ENCODE assay signal across 8 cellular contexts in genomic region chr14:65229431-65230286, GRCh38.
DNase-seq lines count a peak whose midpoint lies in the region; ATAC-seq and TF ChIP-seq lines count a peak whose summit lies in the region.

No MANE protein-coding gene starts in this region.

- no peak for TF ChIP-seq POLR2A in uterus (IDR thresholded peaks at IDR 0.05)

- H3K27me3 Mint-ChIP-seq in natural killer cell treated with Interleukin-12 subunit alpha and Interleukin-12 subunit beta and Interleukin-15 and Interleukin-18, amount 100 ng/mL, for 72 hours: no peaks in the 10 kb centered on the region

- no peaks in the 10 kb centered on the region for H3K36me3 ChIP-seq in uterus

- no peak for TF ChIP-seq CTCF in GM13976 (IDR thresholded peaks at IDR 0.05; ENCODE audit: borderline replicate concordance, control extremely low read depth, extremely low read depth, insufficient read depth, missing control alignments)
- TF ChIP-seq CTCF in fibroblast of the aortic adventitia (IDR thresholded peaks at IDR 0.05; ENCODE audit: insufficient read depth, low read length): peak; percentile 1
- no peak for TF ChIP-seq CTCF in uterus (IDR thresholded peaks at IDR 0.05)

- H3K36me3 Mint-ChIP-seq in natural killer cell treated with Interleukin-12 subunit alpha and Interleukin-12 subunit beta and Interleukin-15 and Interleukin-18, amount 100 ng/mL, for 72 hours: no peaks in the 10 kb centered on the region

- DNase-seq in GM13976 (ENCODE audit: low spot score) (peak; percentile 55), NCI-H2227 (lab: John Stamatoyannopoulos, UW; ENCODE audit: unreplicated experiment) (peak; percentile 88), fibroblast of the aortic adventitia (ENCODE audit: low read depth) (peak; percentile 63), uterus (peak in 1 of 2 donors; percentile 29), NCI-H82 (lab: John Stamatoyannopoulos, UW) (no peak)
- peak; percentile 18 for DNase-seq in activated T-helper 9 cell treated with anti-CD3 and anti-CD28 coated beads, Interleukin-2, amount 50 U/mL, for 16 hours (ENCODE audit: low read depth)
- no peak for DNase-seq in natural killer cell treated with Interleukin-12 subunit alpha and Interleukin-12 subunit beta and Interleukin-15 and Interleukin-18, amount 100 ng/mL, for 72 hours (ENCODE audit: low spot score)

- intact Hi-C loops in uterus (cut with DNase I; ENCODE audit: low total_unique reads): no loop called here

- peaks cover 29 to 44% of the 10 kb centered on the region in 2 donors for H3K4me1 Mint-ChIP-seq in natural killer cell treated with Interleukin-12 subunit alpha and Interleukin-12 subunit beta and Interleukin-15 and Interleukin-18, amount 100 ng/mL, for 72 hours (ENCODE audit: low read depth in 2 of 2)

- H3K9me3 ChIP-seq in uterus: no peaks in the 10 kb centered on the region

- peak overlapping the region; percentile 86 for H3K4me3 Mint-ChIP-seq in natural killer cell treated with Interleukin-12 subunit alpha and Interleukin-12 subunit beta and Interleukin-15 and Interleukin-18, amount 100 ng/mL, for 72 hours

- ATAC-seq in natural killer cell treated with Interleukin-12 subunit alpha and Interleukin-12 subunit beta and Interleukin-15 and Interleukin-18, amount 100 ng/mL, for 72 hours: peak; percentile 76 to 80
- no peak for ATAC-seq in HG03175 (IDR thresholded peaks at IDR 0.05; ENCODE audit: unreplicated experiment)

- H3K4me1 ChIP-seq in uterus: no peaks in the 10 kb centered on the region

- H3K27ac ChIP-seq in uterus: peak overlapping the region; percentile 70 to 77

- H3K27ac Mint-ChIP-seq in natural killer cell treated with Interleukin-12 subunit alpha and Interleukin-12 subunit beta and Interleukin-15 and Interleukin-18, amount 100 ng/mL, for 72 hours: peak overlapping the region; percentile 84 to 94

- H3K9me3 Mint-ChIP-seq in natural killer cell treated with Interleukin-12 subunit alpha and Interleukin-12 subunit beta and Interleukin-15 and Interleukin-18, amount 100 ng/mL, for 72 hours: no peaks in the 10 kb centered on the region

- in situ Hi-C loops in GM13976 (cut with MboI; ENCODE audit: low sequenced_read_pairs, unreplicated experiment): loop anchor here (10.0 kb wide), 1 partner anchor 185 kb away; the partner anchor contains the start of gene FUT8

- no peaks in the 10 kb centered on the region for H3K27me3 ChIP-seq in uterus

- H3K4me3 ChIP-seq in fibroblast of the aortic adventitia (ENCODE audit: low read depth, low read length) (peak overlapping the region; percentile 35), uterus (peak overlapping the region; percentile 17 to 21)

Comparison
In these comparisons a context has a peak if more than half of its experiments do, and no peak if none do; other contexts are left out.
1. DNase-seq: peak in GM13976 (single experiment), NCI-H2227 (single experiment), activated T-helper 9 cell treated with anti-CD3 and anti-CD28 coated beads, Interleukin-2, amount 50 U/mL, for 16 hours (single experiment) and fibroblast of the aortic adventitia (single experiment); none in natural killer cell treated with Interleukin-12 subunit alpha and Interleukin-12 subunit beta and Interleukin-15 and Interleukin-18, amount 100 ng/mL, for 72 hours (single experiment) and NCI-H82 (single experiment).